26 cellular contexts compared by ENCODE assay signal in genomic region chr7:90689256-90689655, GRCh38.
DNase-seq lines count a peak whose midpoint lies in the region; ATAC-seq, FAIRE-seq and TF ChIP-seq lines count a peak whose summit lies in the region.
"Had no signal": no experiment of that assay in that cellular context is flagged by ENCODE, and none has a peak within 500 bp of the region (broad histone marks: within the 10 kb centered on the region; RNA-seq: fewer than 3 reads in every experiment).

No MANE protein-coding gene starts in this region.

- H3K4me3 Mint-ChIP-seq in osteocyte (ENCODE audit: unreplicated experiment) = no peak overlapping the region
- H3K4me3 Mint-ChIP-seq: CD4-positive, alpha-beta T cell had no signal

- FAIRE-seq in GM12892 (lab: Jason Lieb, UNC) = peak; percentile 30

- intact Hi-C loops in head of caudate nucleus (cut with DNase I) = no loop called here

- H3K27me3 Mint-ChIP-seq in osteocyte (ENCODE audit: unreplicated experiment) = no peaks in the 10 kb centered on the region
- H3K27me3 Mint-ChIP-seq: CD4-positive, alpha-beta T cell had no signal

- peak overlapping the region; percentile 73 for H3K27ac Mint-ChIP-seq in osteocyte (ENCODE audit: unreplicated experiment)
- H3K27ac Mint-ChIP-seq: CD4-positive, alpha-beta T cell had no signal

- TF ChIP-seq CTCF in NB4 (IDR thresholded peaks at IDR 0.05; ENCODE audit: low read depth, low read length) = no peak
- TF ChIP-seq CTCF in osteocyte (IDR thresholded peaks at IDR 0.05) = no peak

- DNase-seq in GM12892 (ENCODE audit: insufficient read length) = no peak
- peak; percentile 33 for DNase-seq in NB4 (ENCODE audit: low read depth)
- DNase-seq in OCI-M1 (lab: John Stamatoyannopoulos, UW) = peak; percentile 31
- no peak for DNase-seq in osteocyte (ENCODE audit: extremely low spot score, unreplicated experiment)
- no peak for DNase-seq in NCI-H128 (lab: John Stamatoyannopoulos, UW; ENCODE audit: unreplicated experiment)
- DNase-seq in head of caudate nucleus = no peak
- DNase-seq: AML-193; CD4-positive, alpha-beta T cell; COR-L47; DMS53; GOT3; HCEC 1CT; IMR-90; KG1; MM.1S; NCI-H1105; NCI-H146; NCI-H1930; NCI-H2107; NCI-H524; NCI-H748 treated with DMSO at 0.1 percent for 48 hours; SJCRH30; T-helper 2 cell had no signal

- H3K4me1 Mint-ChIP-seq in osteocyte (ENCODE audit: unreplicated experiment) = peaks cover 73% of the 10 kb centered on the region

- H3K9me3 Mint-ChIP-seq in osteocyte (ENCODE audit: unreplicated experiment) = peaks cover 4% of the 10 kb centered on the region
- H3K9me3 Mint-ChIP-seq: CD4-positive, alpha-beta T cell had no signal

- no peak overlapping the region for H3K4me3 ChIP-seq in NB4 (ENCODE audit: low read depth, low read length)
- H3K4me3 ChIP-seq: BLaER1 treated with 17β-estradiol and CSF1 and Interleukin-3, amounts not matched to agents 10 nM and 100 nM; SJCRH30 had no signal

- TF ChIP-seq POLR2A in GM12892 (IDR thresholded peaks at IDR 0.05; ENCODE audit: low read depth, low read length) (no peak), NB4 (IDR thresholded peaks at IDR 0.05; ENCODE audit: extremely low read depth, insufficient read length) (no peak)

- ATAC-seq in GM21528 (IDR thresholded peaks at IDR 0.05; ENCODE audit: low FRiP score, unreplicated experiment) = no peak
- ATAC-seq in GM19035 (IDR thresholded peaks at IDR 0.05; ENCODE audit: unreplicated experiment) = no peak

- no peaks in the 10 kb centered on the region for H3K36me3 Mint-ChIP-seq in osteocyte (ENCODE audit: unreplicated experiment)

Comparison
In these comparisons a context has a peak if more than half of its experiments do, and no peak if none do; other contexts are left out.
1. DNase-seq: peak in NB4 (single experiment) and OCI-M1 (single experiment); none in GM12892 (single experiment), osteocyte (single experiment), NCI-H128 (single experiment) and head of caudate nucleus (0 of 42).